In genomic region chr5:168810641-168811040, GRCh38 we compare ENCODE assay signal across 27 cellular contexts.
"Had no signal": no experiment of that assay in that cellular context is flagged by ENCODE, and none has a peak within 500 bp of the region (broad histone marks: within the 10 kb centered on the region; RNA-seq: fewer than 3 reads in every experiment).

No MANE protein-coding gene starts in this region.

- H3K9me3 ChIP-seq: stomach, suprapubic skin, testis, thoracic aorta, tibial artery, tibial nerve, transverse colon, upper lobe of left lung, upper lobe of right lung, uterus, vagina had no signal

- H3K9me3 Mint-ChIP-seq: stimulated activated effector memory CD8-positive, alpha-beta T cell treated with anti-CD3 and anti-CD28 coated beads, Interleukin-12 subunit alpha, Interleukin-12 subunit beta, amount 100 ng/mL, for 72 hours; stimulated activated memory B cell treated with anti-CD40 and anti-IgM and Interleukin-4, amounts not matched to agents 10 μg/mL and 1 μg/mL and 100 μg/mL, for 72 hours; stimulated activated naive B cell treated with anti-CD40 and anti-IgM and Interleukin-4, amounts not matched to agents 10 μg/mL and 1 μg/mL and 100 μg/mL, for 72 hours; stimulated activated naive CD8-positive, alpha-beta T cell treated with anti-CD3 and anti-CD28 coated beads, Interleukin-15, amount 100 ng/mL, for 72 hours; stimulated activated naive CD8-positive, alpha-beta T cell treated with anti-CD3 and anti-CD28 coated beads, Interleukin-15, Interleukin-2, amounts not matched to agents 100 ng/mL and 50 ng/mL, for 24 hours; type B pancreatic cell had no signal

- ATAC-seq: stimulated activated effector memory CD8-positive, alpha-beta T cell treated with anti-CD3 and anti-CD28 coated beads, Interleukin-12 subunit alpha, Interleukin-12 subunit beta, amount 100 ng/mL, for 72 hours; stimulated activated memory B cell treated with anti-CD40 and anti-IgM and Interleukin-4, amounts not matched to agents 10 μg/mL and 1 μg/mL and 100 μg/mL, for 72 hours; stimulated activated naive B cell treated with anti-CD40 and anti-IgM and Interleukin-4, amounts not matched to agents 10 μg/mL and 1 μg/mL and 100 μg/mL, for 72 hours; stimulated activated naive CD8-positive, alpha-beta T cell treated with anti-CD3 and anti-CD28 coated beads, Interleukin-15, Interleukin-2, amounts not matched to agents 100 U/mL and 50 U/mL, for 24 hours; upper lobe of right lung had no signal

- H3K27me3 ChIP-seq: stomach, suprapubic skin, testis, tibial artery, tibial nerve, transverse colon, upper lobe of left lung, uterus had no signal

- H3K27ac ChIP-seq: stomach, suprapubic skin, testis, thoracic aorta, tibial artery, tibial nerve, transverse colon, upper lobe of left lung, upper lobe of right lung, uterus, vagina had no signal

- H3K36me3 ChIP-seq: thoracic aorta, transverse colon, upper lobe of left lung, upper lobe of right lung, uterus, vagina had no signal

- H3K4me3 Mint-ChIP-seq: stimulated activated effector memory CD8-positive, alpha-beta T cell treated with anti-CD3 and anti-CD28 coated beads, Interleukin-12 subunit alpha, Interleukin-12 subunit beta, amount 100 ng/mL, for 72 hours; stimulated activated memory B cell treated with anti-CD40 and anti-IgM and Interleukin-4, amounts not matched to agents 10 μg/mL and 1 μg/mL and 100 μg/mL, for 72 hours; stimulated activated naive B cell treated with anti-CD40 and anti-IgM and Interleukin-4, amounts not matched to agents 10 μg/mL and 1 μg/mL and 100 μg/mL, for 72 hours; stimulated activated naive CD8-positive, alpha-beta T cell treated with anti-CD3 and anti-CD28 coated beads, Interleukin-15, amount 100 ng/mL, for 72 hours; stimulated activated naive CD8-positive, alpha-beta T cell treated with anti-CD3 and anti-CD28 coated beads, Interleukin-15, Interleukin-2, amounts not matched to agents 100 ng/mL and 50 ng/mL, for 24 hours; type B pancreatic cell had no signal

- DNase-seq: stimulated activated CD4-positive, alpha-beta T cell treated with anti-CD3 and anti-CD28 coated beads, Interleukin-2, amount 100 ng/mL, for 48 hours; stimulated activated CD4-positive, alpha-beta T cell treated with anti-CD3 and anti-CD28 coated beads, Interleukin-4, amount 100 ng/mL, for 1 hour; stimulated activated CD4-positive, alpha-beta T cell treated with anti-CD3 and anti-CD28 coated beads, Interleukin-4, amount 100 ng/mL, for 24 hours; stimulated activated CD4-positive, alpha-beta T cell treated with anti-CD3 and anti-CD28 coated beads, Interleukin-4, amount 100 ng/mL, for 4 hours; stimulated activated CD8-positive, alpha-beta memory T cell treated with anti-CD3 and anti-CD28 coated beads, Interleukin-4, amount 100 ng/mL, for 48 hours; stimulated activated naive B cell treated with anti-CD40 and anti-IgM and Interleukin-4, amounts not matched to agents 10 μg/mL and 1 μg/mL and 100 μg/mL, for 72 hours; stimulated activated naive CD4-positive, alpha-beta T cell; stimulated activated naive CD4-positive, alpha-beta T cell treated with Interleukin-2 at 50 U/mL for 16 hours; stimulated activated naive CD8-positive, alpha-beta T cell treated with anti-CD3 and anti-CD28 coated beads, Interleukin-15, amount 100 ng/mL, for 72 hours; stimulated activated naive CD8-positive, alpha-beta T cell treated with anti-CD3 and anti-CD28 coated beads, Interleukin-15, Interleukin-2, amounts not matched to agents 100 U/mL and 50 U/mL, for 24 hours; stomach; substantia nigra; testis; tibial artery; transverse colon; trophoblast cell; upper lobe of left lung; upper lobe of right lung; uterus had no signal

- H3K4me3 ChIP-seq: stomach, suprapubic skin, testis, thoracic aorta, tibial artery, tibial nerve, transverse colon, upper lobe of left lung, upper lobe of right lung, uterus, vagina had no signal

- H3K27me3 Mint-ChIP-seq: stimulated activated memory B cell treated with anti-CD40 and anti-IgM and Interleukin-4, amounts not matched to agents 10 μg/mL and 1 μg/mL and 100 μg/mL, for 72 hours had no signal

- H3K36me3 Mint-ChIP-seq: stimulated activated effector memory CD8-positive, alpha-beta T cell treated with anti-CD3 and anti-CD28 coated beads, Interleukin-12 subunit alpha, Interleukin-12 subunit beta, amount 100 ng/mL, for 72 hours; stimulated activated memory B cell treated with anti-CD40 and anti-IgM and Interleukin-4, amounts not matched to agents 10 μg/mL and 1 μg/mL and 100 μg/mL, for 72 hours; stimulated activated naive B cell treated with anti-CD40 and anti-IgM and Interleukin-4, amounts not matched to agents 10 μg/mL and 1 μg/mL and 100 μg/mL, for 72 hours had no signal

- H3K4me1 Mint-ChIP-seq: stimulated activated effector memory CD8-positive, alpha-beta T cell treated with anti-CD3 and anti-CD28 coated beads, Interleukin-12 subunit alpha, Interleukin-12 subunit beta, amount 100 ng/mL, for 72 hours; stimulated activated memory B cell treated with anti-CD40 and anti-IgM and Interleukin-4, amounts not matched to agents 10 μg/mL and 1 μg/mL and 100 μg/mL, for 72 hours; stimulated activated naive B cell treated with anti-CD40 and anti-IgM and Interleukin-4, amounts not matched to agents 10 μg/mL and 1 μg/mL and 100 μg/mL, for 72 hours had no signal

- H3K4me1 ChIP-seq: stomach, suprapubic skin, testis, tibial nerve, transverse colon, upper lobe of left lung, upper lobe of right lung, uterus, vagina had no signal

- H3K27ac Mint-ChIP-seq: stimulated activated effector memory CD8-positive, alpha-beta T cell treated with anti-CD3 and anti-CD28 coated beads, Interleukin-12 subunit alpha, Interleukin-12 subunit beta, amount 100 ng/mL, for 72 hours; stimulated activated memory B cell treated with anti-CD40 and anti-IgM and Interleukin-4, amounts not matched to agents 10 μg/mL and 1 μg/mL and 100 μg/mL, for 72 hours; stimulated activated naive B cell treated with anti-CD40 and anti-IgM and Interleukin-4, amounts not matched to agents 10 μg/mL and 1 μg/mL and 100 μg/mL, for 72 hours; stimulated activated naive CD8-positive, alpha-beta T cell treated with anti-CD3 and anti-CD28 coated beads, Interleukin-15, amount 100 ng/mL, for 72 hours; stimulated activated naive CD8-positive, alpha-beta T cell treated with anti-CD3 and anti-CD28 coated beads, Interleukin-15, Interleukin-2, amounts not matched to agents 100 ng/mL and 50 ng/mL, for 24 hours; type B pancreatic cell had no signal
